ENCODE assay signal across 24 cellular contexts in the genomic region with DNA sequence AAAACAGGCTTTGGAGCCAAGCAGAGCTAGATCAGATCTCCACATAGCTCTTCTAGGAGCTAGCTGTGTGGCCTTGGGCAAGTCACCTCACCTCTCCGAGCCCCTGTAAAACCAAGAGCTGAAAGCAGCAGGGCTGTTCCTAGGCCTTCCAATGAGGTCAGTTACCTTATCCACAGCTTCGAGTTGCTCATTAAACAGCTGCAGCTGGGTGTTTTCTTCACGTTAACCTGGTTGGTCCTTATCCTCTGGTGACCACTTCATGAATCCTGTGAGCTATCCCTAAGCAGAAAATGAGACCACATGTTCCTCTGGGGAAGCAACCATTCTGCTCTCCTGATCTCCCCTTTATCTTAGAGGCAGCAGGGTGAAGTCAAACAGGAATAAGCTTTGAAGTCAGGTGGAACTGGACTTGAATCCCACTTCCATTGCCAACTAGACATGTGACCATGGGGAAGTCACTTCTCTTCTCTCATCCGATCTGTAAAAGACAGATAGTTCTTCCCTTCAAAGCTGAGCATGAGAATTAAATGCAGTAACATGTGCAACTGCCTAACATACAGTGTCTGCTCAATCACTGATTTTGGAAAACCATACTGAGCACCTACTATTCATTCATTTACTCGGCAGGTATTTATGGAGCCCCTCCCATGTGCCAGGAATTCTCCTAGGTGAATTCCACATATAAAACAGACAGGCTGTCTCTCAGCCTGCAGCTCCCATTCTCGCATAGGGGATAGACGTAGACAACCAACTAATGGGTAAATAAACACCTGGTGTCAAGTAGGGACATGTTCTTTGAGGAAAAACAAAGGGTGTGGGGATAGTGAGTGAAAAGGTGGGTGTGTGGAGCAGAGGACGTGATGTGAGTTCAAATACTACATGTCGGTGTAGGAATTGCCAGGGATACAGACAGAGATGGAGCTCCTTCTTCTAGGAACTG.
DNase-seq lines count a peak whose midpoint lies in the region; ATAC-seq and TF ChIP-seq lines count a peak whose summit lies in the region.
"Had no signal": no experiment of that assay in that cellular context is flagged by ENCODE, and none has a peak within 500 bp of the region (broad histone marks: within the 10 kb centered on the region; RNA-seq: fewer than 3 reads in every experiment).

No MANE protein-coding gene starts in this region.

- H3K79me2 ChIP-seq in neural progenitor cell (ENCODE audit: low read depth): no peaks in the 10 kb centered on the region

- intact Hi-C loops in Caco-2 (cut with micrococcal nuclease; ENCODE audit: unreplicated experiment): no loop called here

- CTCF ChIA-PET in Caco-2 (lab: Charles Lee): no interaction called here

- H3K4me3 ChIP-seq in Caco-2 (ENCODE audit: low read depth, low read length) (no peak overlapping the region), endodermal cell (ENCODE audit: low read length) (no peak overlapping the region), neural progenitor cell (no peak overlapping the region)
- H3K4me3 ChIP-seq: GM23338, heart right ventricle, MG63, thoracic aorta had no signal

- no peaks in the 10 kb centered on the region for H3K9me3 ChIP-seq in Caco-2
- peaks cover 5% of the 10 kb centered on the region for H3K9me3 ChIP-seq in endodermal cell (ENCODE audit: control insufficient read depth, low read length)
- peaks cover 3% of the 10 kb centered on the region for H3K9me3 ChIP-seq in neural progenitor cell (ENCODE audit: low read depth)
- H3K9me3 ChIP-seq: thoracic aorta had no signal

- H3K27me3 ChIP-seq in Caco-2 (replicated peaks; ENCODE audit: control insufficient read depth, insufficient read depth, low read length) (no peaks in the 10 kb centered on the region), endodermal cell (ENCODE audit: control insufficient read depth, insufficient read depth, low read length, poor library complexity, severe bottlenecking) (no peaks in the 10 kb centered on the region), neural progenitor cell (no peaks in the 10 kb centered on the region)
- H3K27me3 ChIP-seq: foreskin keratinocyte, heart right ventricle, MG63 had no signal

- H3K27me3 Mint-ChIP-seq in Caco-2 (ENCODE audit: insufficient read depth, unreplicated experiment) (no peaks in the 10 kb centered on the region), endodermal cell (ENCODE audit: insufficient read depth) (no peaks in the 10 kb centered on the region), neural progenitor cell (ENCODE audit: insufficient read depth, low read depth) (peaks cover 6% of the 10 kb centered on the region)
- H3K27me3 Mint-ChIP-seq: activated B cell treated with CpG ODN at 0.5 μM for 24 hours; stimulated activated naive B cell treated with anti-CD40 and anti-IgM and Interleukin-4, amounts not matched to agents 10 μg/mL and 1 μg/mL and 100 μg/mL, for 72 hours had no signal

- H3K4me3 Mint-ChIP-seq in Caco-2 (ENCODE audit: unreplicated experiment): no peak overlapping the region
- no peak overlapping the region for H3K4me3 Mint-ChIP-seq in endodermal cell
- H3K4me3 Mint-ChIP-seq in neural progenitor cell: no peak overlapping the region
- H3K4me3 Mint-ChIP-seq: activated B cell treated with CpG ODN at 0.5 μM for 24 hours; CD14-positive monocyte; GM23338; naive thymus-derived CD4-positive, alpha-beta T cell; stimulated activated naive B cell treated with anti-CD40 and anti-IgM and Interleukin-4, amounts not matched to agents 10 μg/mL and 1 μg/mL and 100 μg/mL, for 72 hours had no signal

- H3K27ac Mint-ChIP-seq in Caco-2 (ENCODE audit: unreplicated experiment): peak overlapping the region; percentile 67
- peak overlapping the region; percentile 29 for H3K27ac Mint-ChIP-seq in endodermal cell
- H3K27ac Mint-ChIP-seq in neural progenitor cell: peak overlapping the region; percentile 71
- H3K27ac Mint-ChIP-seq: activated B cell treated with CpG ODN at 0.5 μM for 24 hours; naive thymus-derived CD4-positive, alpha-beta T cell; stimulated activated naive B cell treated with anti-CD40 and anti-IgM and Interleukin-4, amounts not matched to agents 10 μg/mL and 1 μg/mL and 100 μg/mL, for 72 hours had no signal

- H3K27ac ChIP-seq in endodermal cell (ENCODE audit: low read depth, low read length) (no peak overlapping the region), neural progenitor cell (no peak overlapping the region)
- H3K27ac ChIP-seq: foreskin keratinocyte, heart right ventricle, thoracic aorta had no signal

- no peaks in the 10 kb centered on the region for H3K36me3 ChIP-seq in Caco-2 (ENCODE audit: control insufficient read depth, insufficient read depth, low read length)
- no peaks in the 10 kb centered on the region for H3K36me3 ChIP-seq in endodermal cell (ENCODE audit: control insufficient read depth, insufficient read depth, low read length)
- H3K36me3 ChIP-seq in neural progenitor cell: no peaks in the 10 kb centered on the region
- H3K36me3 ChIP-seq: heart right ventricle, MG63, thoracic aorta had no signal

- BruUV-seq in Caco-2 (replicated peaks; lab: Mats Ljungman, UMichigan): no TSS peak

- no peak for TF ChIP-seq CTCF in Caco-2 (IDR thresholded peaks at IDR 0.05; ENCODE audit: insufficient read depth in 1 of 2, low read depth in 1 of 2, low read length in 1 of 2, severe bottlenecking in 1 of 2, unreplicated experiment in 1 of 2)
- TF ChIP-seq CTCF in endodermal cell (conservative IDR thresholded peaks at IDR 0.05): no peak
- no peak for TF ChIP-seq CTCF in neural progenitor cell (IDR thresholded peaks at IDR 0.05)

- H3K9ac ChIP-seq in endodermal cell (ENCODE audit: extremely low read depth, low read length, poor library complexity, severe bottlenecking): no peak overlapping the region
- H3K9ac ChIP-seq in neural progenitor cell: no peak overlapping the region

- DNase-seq in Caco-2: peak in 1 of 2 experiments; percentile 48
- DNase-seq in NCI-H345 (lab: John Stamatoyannopoulos, UW): peak; percentile 34
- DNase-seq in endodermal cell: no peak
- DNase-seq in neural progenitor cell (ENCODE audit: low spot score): no peak
- DNase-seq in epidermal melanocyte (ENCODE audit: insufficient read length, low spot score): no peak
- DNase-seq in AML-193 (lab: John Stamatoyannopoulos, UW): no peak
- DNase-seq: activated B cell treated with CpG ODN at 0.5 μM for 24 hours; activated naive CD4-positive, alpha-beta T cell treated with anti-CD3 and anti-CD28 coated beads, Interleukin-2, amount 50 U/mL, for 16 hours; central memory CD4-positive, alpha-beta T cell; heart right ventricle; MG63; naive thymus-derived CD4-positive, alpha-beta T cell; NCI-H1417 treated with DMSO at 0.1 percent for 48 hours; PC-3; retina; Right ventricle myocardium superior; stimulated activated CD4-positive, alpha-beta T cell treated with anti-CD3 and anti-CD28 coated beads, Interleukin-4, amount 100 ng/mL, for 1 hour; stimulated activated naive B cell treated with anti-CD40 and anti-IgM and Interleukin-4, amounts not matched to agents 10 μg/mL and 1 μg/mL and 100 μg/mL, for 72 hours had no signal

- peaks cover 6% of the 10 kb centered on the region for H3K36me3 Mint-ChIP-seq in Caco-2 (ENCODE audit: insufficient read depth, unreplicated experiment)
- H3K36me3 Mint-ChIP-seq in endodermal cell (ENCODE audit: low read depth): peaks cover 28% of the 10 kb centered on the region
- H3K36me3 Mint-ChIP-seq in neural progenitor cell: no peaks in the 10 kb centered on the region
- H3K36me3 Mint-ChIP-seq: CD14-positive monocyte; naive thymus-derived CD4-positive, alpha-beta T cell; stimulated activated naive B cell treated with anti-CD40 and anti-IgM and Interleukin-4, amounts not matched to agents 10 μg/mL and 1 μg/mL and 100 μg/mL, for 72 hours had no signal

- POLR2A ChIA-PET in Caco-2 (lab: Charles Lee): interaction anchor here (0.6 kb wide), 1 partner anchor 126 kb away, joined by 4 read pairs; no protein-coding TSS in a partner anchor

- 88 to 90% methylated on average over 9 of the region's 9 CpGs for WGBS in endodermal cell (ENCODE audit: insufficient coverage in 1 of 2, insufficient read length in 1 of 2), 2 experiments

- no peak overlapping the region for H3K4me2 ChIP-seq in neural progenitor cell
- H3K4me2 ChIP-seq: GM23338 had no signal

- H3K4me1 ChIP-seq in Caco-2 (peaks cover 21% of the 10 kb centered on the region), endodermal cell (ENCODE audit: control insufficient read depth, insufficient read depth, low read length) (peaks cover 9% of the 10 kb centered on the region), neural progenitor cell (no peaks in the 10 kb centered on the region)
- H3K4me1 ChIP-seq: foreskin keratinocyte, heart right ventricle had no signal

- no peaks in the 10 kb centered on the region for H4K20me1 ChIP-seq in neural progenitor cell (ENCODE audit: low read depth)

- no peaks in the 10 kb centered on the region for H3F3A ChIP-seq in neural progenitor cell (ENCODE audit: low read depth)

- ATAC-seq in GM18517 (IDR thresholded peaks at IDR 0.05; ENCODE audit: unreplicated experiment): no peak
- ATAC-seq: esophagus mucosa; foreskin keratinocyte; heart right ventricle; naive thymus-derived CD4-positive, alpha-beta T cell; PC-3; stimulated activated naive B cell treated with anti-CD40 and anti-IgM and Interleukin-4, amounts not matched to agents 10 μg/mL and 1 μg/mL and 100 μg/mL, for 72 hours had no signal

- H3K9me3 Mint-ChIP-seq in Caco-2 (ENCODE audit: unreplicated experiment) (peaks cover 9% of the 10 kb centered on the region), endodermal cell (peaks cover 3% of the 10 kb centered on the region), neural progenitor cell (peaks cover 2% of the 10 kb centered on the region)

- peaks cover 18% of the 10 kb centered on the region for H3K4me1 Mint-ChIP-seq in Caco-2 (ENCODE audit: low read depth, unreplicated experiment)
- H3K4me1 Mint-ChIP-seq in endodermal cell: peaks cover 18% of the 10 kb centered on the region
- H3K4me1 Mint-ChIP-seq in neural progenitor cell: peaks cover 7% of the 10 kb centered on the region
- H3K4me1 Mint-ChIP-seq: naive thymus-derived CD4-positive, alpha-beta T cell had no signal

- no peak overlapping the region for H2AFZ ChIP-seq in neural progenitor cell (replicated peaks)
- H2AFZ ChIP-seq: GM23338 had no signal
